20 cellular contexts compared by ENCODE assay signal in genomic region chr18:35777042-35777441, GRCh38.
DNase-seq lines count a peak whose midpoint lies in the region; ATAC-seq, FAIRE-seq and TF ChIP-seq lines count a peak whose summit lies in the region.
"Had no signal": no experiment of that assay in that cellular context is flagged by ENCODE, and none has a peak within 500 bp of the region (broad histone marks: within the 10 kb centered on the region; RNA-seq: fewer than 3 reads in every experiment).

No MANE protein-coding gene starts in this region.

- no peaks in the 10 kb centered on the region for H4K20me1 ChIP-seq in DOHH2 (ENCODE audit: control insufficient read depth, insufficient read depth, low read depth, low read length)
- no peaks in the 10 kb centered on the region for H4K20me1 ChIP-seq in H1 (replicated peaks in 1 of 2; ENCODE audit: control insufficient read depth in 1 of 2, insufficient read depth in 2 of 2, low read length in 2 of 2)
- H4K20me1 ChIP-seq: BLaER1 treated with 17β-estradiol and CSF1 and Interleukin-3, amounts not matched to agents 10 nM and 100 nM had no signal

- H3K4me1 Mint-ChIP-seq in activated CD8-positive, alpha-beta T cell treated with anti-CD3 and anti-CD28 coated beads for 36 hours (ENCODE audit: low read depth), result no peaks in the 10 kb centered on the region
- H3K4me1 Mint-ChIP-seq: activated naive CD8-positive, alpha-beta T cell treated with anti-CD3 and anti-CD28 coated beads, Interleukin-2, amount 50 U/mL, for 24 hours; neural crest cell had no signal

- TF ChIP-seq POLR2A in H1 (IDR thresholded peaks at IDR 0.05; ENCODE audit: control extremely low read depth in 1 of 2, low read depth in 2 of 2, low read length in 2 of 2), result no peak

- DNase-seq in NAMALWA (ENCODE audit: low spot score), result peak; percentile 13
- no peak for DNase-seq in H1 (ENCODE audit: low read depth in 1 of 2, low spot score in 2 of 2)
- no peak for DNase-seq in SK-N-DZ (ENCODE audit: low spot score)
- DNase-seq in SIG-M5 treated with dmso at 0.1 percent for 504 hours (lab: John Stamatoyannopoulos, UW; ENCODE audit: unreplicated experiment), result no peak
- no peak for DNase-seq in activated CD8-positive, alpha-beta T cell treated with anti-CD3 and anti-CD28 coated beads for 36 hours
- DNase-seq: activated CD4-positive, alpha-beta memory T cell treated with anti-CD3 and anti-CD28 coated beads for 36 hours; activated naive CD8-positive, alpha-beta T cell treated with anti-CD3 and anti-CD28 coated beads, Interleukin-2, amount 50 U/mL, for 24 hours; activated T-cell treated with anti-CD3 and anti-CD28 coated beads, Interleukin-2, amount 50 U/mL, for 72 hours; kidney glomerular epithelial cell; NCI-H1048; stimulated activated naive CD4-positive, alpha-beta T cell; upper lobe of left lung had no signal

- no peak overlapping the region for H3K23ac ChIP-seq in H1 (ENCODE audit: insufficient read length)

- H3K4me1 ChIP-seq in DOHH2 (ENCODE audit: control insufficient read depth, low read length) (no peaks in the 10 kb centered on the region), H1 (replicated peaks in 1 of 4; ENCODE audit: control insufficient read depth in 3 of 4, insufficient read depth in 4 of 4, low read length in 3 of 4) (peaks cover 0 to 4% (median 0%) of the 10 kb centered on the region in 4 experiments; a peak in 1 of 7 replicates)
- H3K4me1 ChIP-seq: BLaER1 treated with 17β-estradiol and CSF1 and Interleukin-3, amounts not matched to agents 10 nM and 100 nM; upper lobe of left lung had no signal

- H3K79me2 ChIP-seq in DOHH2 (ENCODE audit: control insufficient read depth, low read length), result no peaks in the 10 kb centered on the region
- peaks cover 0 to 3% of the 10 kb centered on the region in 2 experiments; a peak in 1 of 4 replicates for H3K79me2 ChIP-seq in H1 (ENCODE audit: control insufficient read depth in 1 of 2, insufficient read depth in 2 of 2, low read length in 2 of 2)

- no peak overlapping the region for H2BK20ac ChIP-seq in H1 (ENCODE audit: low read length)

- H2BK12ac ChIP-seq in H1 (ENCODE audit: low read depth, low read length), result peak overlapping the region; percentile 64; the same call in 1 of the 2 replicates

- no peaks in the 10 kb centered on the region for H3K9me3 ChIP-seq in DOHH2 (ENCODE audit: control insufficient read depth, insufficient read depth, low read length)
- H3K9me3 ChIP-seq in H1 (ENCODE audit: insufficient read depth in 2 of 2, low read depth in 1 of 2, low read length in 1 of 2), result no peaks in the 10 kb centered on the region
- H3K9me3 ChIP-seq: upper lobe of left lung had no signal

- H3K4ac ChIP-seq in H1 (replicated peaks; ENCODE audit: insufficient read length, low read depth, low read length), result no peak overlapping the region

- H2BK5ac ChIP-seq in H1 (ENCODE audit: low read depth, low read length), result peak overlapping the region; percentile 26; the same call in 1 of the 2 replicates

- TF ChIP-seq CTCF in DOHH2 (IDR thresholded peaks at IDR 0.05; ENCODE audit: low read depth, low read length, poor library complexity, severe bottlenecking) (peak; percentile 14), GM12873 (IDR thresholded peaks at IDR 0.05; ENCODE audit: insufficient read depth, low read depth, low read length, missing control alignments) (peak; percentile 44), H1 (IDR thresholded peaks at IDR 0.05; ENCODE audit: control extremely low read depth in 1 of 3, insufficient read depth in 1 of 3, low read depth in 1 of 3, low read length in 3 of 3) (peak; percentile 40 to 59 (median 42))
- no peak for TF ChIP-seq CTCF in activated CD8-positive, alpha-beta T cell treated with anti-CD3 and anti-CD28 coated beads for 36 hours (IDR thresholded peaks at IDR 0.05)

- H3K27ac ChIP-seq in DOHH2 (ENCODE audit: low read depth, low read length) (no peak overlapping the region), H1 (ENCODE audit: low read depth, low read length) (no peak overlapping the region)
- H3K27ac ChIP-seq: BLaER1 treated with 17β-estradiol and CSF1 and Interleukin-3, amounts not matched to agents 10 nM and 100 nM; upper lobe of left lung had no signal

- H3F3A ChIP-seq in DOHH2 (ENCODE audit: control insufficient read depth, insufficient read depth), result no peaks in the 10 kb centered on the region

- H3K18ac ChIP-seq in H1 (ENCODE audit: extremely low read depth, low read length), result no peak overlapping the region

- no peak overlapping the region for H4K8ac ChIP-seq in H1 (ENCODE audit: extremely low read depth, insufficient read depth, low read length)

- no peak overlapping the region for H4K5ac ChIP-seq in H1 (ENCODE audit: insufficient read length, low read depth, low read length)

- no peak overlapping the region for H3K27ac Mint-ChIP-seq in activated CD8-positive, alpha-beta T cell treated with anti-CD3 and anti-CD28 coated beads for 36 hours
- H3K27ac Mint-ChIP-seq: activated CD4-positive, alpha-beta memory T cell treated with anti-CD3 and anti-CD28 coated beads for 36 hours; activated naive CD8-positive, alpha-beta T cell treated with anti-CD3 and anti-CD28 coated beads, Interleukin-2, amount 50 U/mL, for 24 hours; activated T-cell treated with anti-CD3 and anti-CD28 coated beads, Interleukin-2, amount 50 U/mL, for 72 hours had no signal

- no peaks in the 10 kb centered on the region for H3K36me3 ChIP-seq in DOHH2 (ENCODE audit: control insufficient read depth, low read length)
- H3K36me3 ChIP-seq in H1 (ENCODE audit: control insufficient read depth in 2 of 4, insufficient read depth in 4 of 4, low read length in 3 of 4), result no peaks in the 10 kb centered on the region
- H3K36me3 ChIP-seq: BLaER1 treated with 17β-estradiol and CSF1 and Interleukin-3, amounts not matched to agents 10 nM and 100 nM; upper lobe of left lung had no signal

- CTCF ChIA-PET in H1 (lab: Charles Lee; ENCODE audit: partially characterized antibody), result interaction anchor here (0.6 to 2.4 kb wide), 6 partner anchors 9 to 173 kb away, joined by 3 to 13 read pairs (median 4); no protein-coding TSS in a partner anchor
- CTCF ChIA-PET in activated CD8-positive, alpha-beta T cell treated with anti-CD3 and anti-CD28 coated beads for 36 hours (lab: Charles Lee), result interaction anchor here (1.3 kb wide), 1 partner anchor 174 kb away, joined by 3 read pairs; no protein-coding TSS in a partner anchor

- no peaks in the 10 kb centered on the region for H3K9me3 Mint-ChIP-seq in activated CD8-positive, alpha-beta T cell treated with anti-CD3 and anti-CD28 coated beads for 36 hours
- H3K9me3 Mint-ChIP-seq: activated CD4-positive, alpha-beta memory T cell treated with anti-CD3 and anti-CD28 coated beads for 36 hours; activated naive CD8-positive, alpha-beta T cell treated with anti-CD3 and anti-CD28 coated beads, Interleukin-2, amount 50 U/mL, for 24 hours; neural crest cell had no signal

- ATAC-seq in GM18868 (IDR thresholded peaks at IDR 0.05; ENCODE audit: unreplicated experiment), result no peak
- no peak for ATAC-seq in activated CD8-positive, alpha-beta T cell treated with anti-CD3 and anti-CD28 coated beads for 36 hours
- ATAC-seq: activated naive CD8-positive, alpha-beta T cell treated with anti-CD3 and anti-CD28 coated beads, Interleukin-2, amount 50 U/mL, for 24 hours; activated T-cell treated with anti-CD3 and anti-CD28 coated beads, Interleukin-2, amount 50 U/mL, for 72 hours had no signal

- H3K9me2 ChIP-seq in DOHH2 (replicated peaks; ENCODE audit: control insufficient read depth, low read length), result no peaks in the 10 kb centered on the region

- WGBS in H1 (ENCODE audit: extremely low coverage in 1 of 2, insufficient coverage in 1 of 2, insufficient read length in 1 of 2, insufficient replicate concordance in 2 of 2, low coverage in 1 of 2, low lambda C conversion rate in 2 of 2, missing lambda C conversion rate in 1 of 2), 2 experiments, result 83% methylated on average over 4 of the region's 4 CpGs; no CpG with 5 or more reads in 1 of the 2 experiments

- H3K9ac ChIP-seq in H1 (replicated peaks in 1 of 4; ENCODE audit: extremely low read depth in 1 of 4, low read depth in 3 of 4, low read length in 3 of 4), result no peak overlapping the region
- H3K9ac ChIP-seq: BLaER1 treated with 17β-estradiol and CSF1 and Interleukin-3, amounts not matched to agents 10 nM and 100 nM had no signal

- H2BK15ac ChIP-seq in H1 (ENCODE audit: low read length), result no peak overlapping the region

- no peak overlapping the region for H2BK120ac ChIP-seq in H1 (replicated peaks; ENCODE audit: low read depth, low read length)

- H3K4me2 ChIP-seq in DOHH2 (ENCODE audit: low read length) (no peak overlapping the region), H1 (ENCODE audit: insufficient read depth in 1 of 2, low read depth in 2 of 2, low read length in 2 of 2) (no peak overlapping the region)
- H3K4me2 ChIP-seq: BLaER1 treated with 17β-estradiol and CSF1 and Interleukin-3, amounts not matched to agents 10 nM and 100 nM had no signal

- H3K4me3 ChIP-seq in DOHH2 (ENCODE audit: low read length) (no peak overlapping the region), H1 (ENCODE audit: extremely low read depth in 1 of 4, insufficient read depth in 2 of 4, low read depth in 3 of 4, low read length in 4 of 4) (no peak overlapping the region)
- H3K4me3 ChIP-seq: BLaER1 treated with 17β-estradiol and CSF1 and Interleukin-3, amounts not matched to agents 10 nM and 100 nM; upper lobe of left lung had no signal

- TF ChIP-seq EP300 in H1 (IDR thresholded peaks at IDR 0.05; ENCODE audit: borderline replicate concordance in 1 of 2, low read depth in 2 of 2, low read length in 2 of 2), result no peak

- H3K56ac ChIP-seq in H1 (replicated peaks; ENCODE audit: insufficient read length, low read depth, low read length), result no peak overlapping the region

- no peaks in the 10 kb centered on the region for H3K79me1 ChIP-seq in H1 (ENCODE audit: low read depth, low read length)

- no peak for FAIRE-seq in H1 (lab: Jason Lieb, UNC)
- FAIRE-seq: bronchial epithelial cell, GM12892, H54 had no signal

- TF ChIP-seq RAD21 in H1 (IDR thresholded peaks at IDR 0.05 in 1 of 2, conservative IDR thresholded peaks at IDR 0.05 in 1 of 2; ENCODE audit: low read depth in 2 of 2, low read length in 2 of 2), result peak; percentile 11 to 34; a peak in 2 of 4 replicates

- no peak overlapping the region for H2AFZ ChIP-seq in H1 (ENCODE audit: low read length)

- no peak overlapping the region for H3K4me3 Mint-ChIP-seq in activated CD8-positive, alpha-beta T cell treated with anti-CD3 and anti-CD28 coated beads for 36 hours
- H3K4me3 Mint-ChIP-seq: activated CD4-positive, alpha-beta memory T cell treated with anti-CD3 and anti-CD28 coated beads for 36 hours; activated naive CD8-positive, alpha-beta T cell treated with anti-CD3 and anti-CD28 coated beads, Interleukin-2, amount 50 U/mL, for 24 hours; activated T-cell treated with anti-CD3 and anti-CD28 coated beads, Interleukin-2, amount 50 U/mL, for 72 hours; neural crest cell had no signal

- H4K91ac ChIP-seq in H1 (replicated peaks; ENCODE audit: insufficient read length, low read length), result no peak overlapping the region

- intact Hi-C loops in activated CD8-positive, alpha-beta T cell treated with anti-CD3 and anti-CD28 coated beads for 36 hours (cut with micrococcal nuclease), result no loop called here

- peaks cover 8% of the 10 kb centered on the region for H3K27me3 Mint-ChIP-seq in activated CD8-positive, alpha-beta T cell treated with anti-CD3 and anti-CD28 coated beads for 36 hours

- no peaks in the 10 kb centered on the region; the same call in 1 of the 2 replicates for H3K23me2 ChIP-seq in H1 (ENCODE audit: low read depth, low read length)

- H3K27me3 ChIP-seq in DOHH2 (ENCODE audit: control insufficient read depth, low read length) (no peaks in the 10 kb centered on the region; the same call in 1 of the 2 replicates), H1 (replicated peaks in 1 of 4; ENCODE audit: control insufficient read depth in 3 of 4, extremely low read depth in 1 of 4, insufficient read depth in 3 of 4, low read length in 3 of 4) (no peaks in the 10 kb centered on the region)
- H3K27me3 ChIP-seq: BLaER1 treated with 17β-estradiol and CSF1 and Interleukin-3, amounts not matched to agents 10 nM and 100 nM; upper lobe of left lung had no signal

- POLR2A ChIA-PET in H1 (lab: Charles Lee; ENCODE audit: partially characterized antibody), result interaction anchor here (1.0 kb wide), 1 partner anchor 217 kb away, joined by 3 read pairs; no protein-coding TSS in a partner anchor
- POLR2A ChIA-PET in activated CD8-positive, alpha-beta T cell treated with anti-CD3 and anti-CD28 coated beads for 36 hours (lab: Charles Lee), result no interaction called here

- H2AK5ac ChIP-seq in H1 (ENCODE audit: low read depth, low read length), result no peak overlapping the region

- H3K14ac ChIP-seq in H1 (ENCODE audit: insufficient read length), result no peak overlapping the region

- H3K36me3 Mint-ChIP-seq in activated CD8-positive, alpha-beta T cell treated with anti-CD3 and anti-CD28 coated beads for 36 hours (ENCODE audit: low read depth), result no peaks in the 10 kb centered on the region
- H3K36me3 Mint-ChIP-seq: activated CD4-positive, alpha-beta memory T cell treated with anti-CD3 and anti-CD28 coated beads for 36 hours had no signal
